ENCODE assay signal across 8 cellular contexts in the genomic region with DNA sequence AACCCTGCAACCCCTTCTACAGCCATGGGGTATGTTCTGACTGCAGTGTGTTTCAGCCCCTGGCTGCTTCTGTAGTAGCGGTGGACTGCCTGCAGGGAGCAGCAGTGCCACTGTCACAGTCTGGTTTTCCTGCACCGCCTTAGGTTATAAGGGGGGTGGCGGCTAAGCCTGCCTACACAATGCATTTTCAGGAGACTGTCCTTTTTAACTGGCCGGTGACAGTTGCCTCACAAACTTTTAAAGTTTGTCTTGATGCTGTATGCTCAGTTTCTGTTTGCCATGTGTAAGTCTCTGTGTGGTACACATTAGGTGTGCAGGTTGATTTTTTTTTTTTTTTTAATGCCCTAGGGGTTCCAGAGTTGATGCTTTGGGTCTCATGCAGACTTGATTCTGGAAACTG. TPM values are rescaled to one million over a fixed set of nuclear protein-coding genes. Genes with fewer than 3 reads are reported as not detected.
A peak's percentile ranks its signal among the peaks of the same experiment; 100 is the strongest.
DNase-seq lines count a peak whose midpoint lies in the region; ATAC-seq and TF ChIP-seq lines count a peak whose summit lies in the region.

No MANE protein-coding gene starts in this region.

- H3K9me3 Mint-ChIP-seq in stimulated activated naive CD8-positive, alpha-beta T cell treated with anti-CD3 and anti-CD28 coated beads, Interleukin-15, amount 100 ng/mL, for 72 hours, result no peaks in the 10 kb centered on the region

- CTCF ChIA-PET in Panc1 (lab: Charles Lee), result interaction anchor here (1.2 to 1.4 kb wide), 2 partner anchors 11 to 158 kb away, joined by 3 to 5 read pairs; no protein-coding TSS in a partner anchor

- H3K9me3 ChIP-seq in Panc1 (ENCODE audit: control insufficient read depth, insufficient read depth, low read depth, low read length) (no peaks in the 10 kb centered on the region), neural cell (ENCODE audit: low read length) (no peaks in the 10 kb centered on the region)

- H3K27me3 Mint-ChIP-seq in stimulated activated naive CD8-positive, alpha-beta T cell treated with anti-CD3 and anti-CD28 coated beads, Interleukin-15, amount 100 ng/mL, for 72 hours, result no peaks in the 10 kb centered on the region

- DNase-seq in NK-92 treated with Interleukin-12 subunit alpha and Interleukin-12 subunit beta, amount 100 ng/mL, for 24 hours (lab: John Stamatoyannopoulos, UW), result peak; percentile 18
- no peak for DNase-seq in NK-92 (lab: John Stamatoyannopoulos, UW; ENCODE audit: unreplicated experiment)
- DNase-seq in Panc1 (ENCODE audit: low read depth, low spot score), result peak; percentile 43
- DNase-seq in activated T-cell treated with anti-CD3 and anti-CD28 coated beads, Interleukin-2, amount 50 U/mL, for 48 hours, result peak; percentile 82 to 85
- peak; percentile 60 for DNase-seq in fibroblast of mammary gland (ENCODE audit: low read depth)
- peak; percentile 67 to 75 for DNase-seq in stimulated activated naive CD8-positive, alpha-beta T cell treated with anti-CD3 and anti-CD28 coated beads, Interleukin-15, amount 100 ng/mL, for 72 hours

- no peaks in the 10 kb centered on the region for H4K20me1 ChIP-seq in neural cell (ENCODE audit: insufficient read depth)

- no peak overlapping the region for H3K4me3 ChIP-seq in Panc1 (ENCODE audit: low read depth in 2 of 2, low read length in 2 of 2)
- H3K4me3 ChIP-seq in fibroblast of mammary gland (ENCODE audit: control insufficient read depth, low read depth, low read length), result no peak overlapping the region
- no peak overlapping the region for H3K4me3 ChIP-seq in neural cell (ENCODE audit: low read length)

- TF ChIP-seq RAD21 in neural cell (conservative IDR thresholded peaks at IDR 0.05), result peak; percentile 81

- H3F3A ChIP-seq in neural cell (ENCODE audit: insufficient read depth, low read length, poor library complexity, severe bottlenecking), result no peaks in the 10 kb centered on the region

- no peak overlapping the region for H3K4me3 Mint-ChIP-seq in stimulated activated naive CD8-positive, alpha-beta T cell treated with anti-CD3 and anti-CD28 coated beads, Interleukin-15, amount 100 ng/mL, for 72 hours

- H3K4me2 ChIP-seq in neural cell (ENCODE audit: low read length), result no peak overlapping the region

- H3K36me3 ChIP-seq in Panc1 (ENCODE audit: control insufficient read depth, insufficient read depth, low read length), result peaks cover 7% of the 10 kb centered on the region; the same call in 1 of the 2 replicates
- peaks cover 13% of the 10 kb centered on the region for H3K36me3 ChIP-seq in neural cell (ENCODE audit: insufficient read depth, low read length)

- H3K27ac ChIP-seq in Panc1 (ENCODE audit: low read length) (no peak overlapping the region), neural cell (ENCODE audit: low read length) (no peak overlapping the region)

- intact Hi-C loops in Panc1 (cut with micrococcal nuclease; ENCODE audit: unreplicated experiment), result loop anchor here (2.0 kb wide), 1 partner anchor 156 kb away; no protein-coding TSS in a partner anchor

- TF ChIP-seq EP300 in neural cell (conservative IDR thresholded peaks at IDR 0.05; ENCODE audit: poor library complexity, severe bottlenecking), result no peak

- TF ChIP-seq CTCF in Panc1 (IDR thresholded peaks at IDR 0.05) (peak; percentile 86), fibroblast of mammary gland (conservative IDR thresholded peaks at IDR 0.05; ENCODE audit: control insufficient read depth, insufficient read depth, low read depth, low read length) (peak; percentile 97), neural cell (IDR thresholded peaks at IDR 0.05; ENCODE audit: poor library complexity, severe bottlenecking) (peak; percentile 86)

- in situ Hi-C loops in Panc1 (cut with HindIII; ENCODE audit: low pct_unique_long_range_greater_than_20kb, low sequenced_read_pairs), result no loop called here

- H3K79me2 ChIP-seq in neural cell (replicated peaks; ENCODE audit: insufficient read depth, low read length), result no peaks in the 10 kb centered on the region

- H3K9me2 ChIP-seq in neural cell (ENCODE audit: insufficient read depth, low read length), result no peaks in the 10 kb centered on the region

- no peaks in the 10 kb centered on the region for H3K4me1 ChIP-seq in Panc1 (ENCODE audit: control insufficient read depth, insufficient read depth, low read length)

- POLR2A ChIA-PET in Panc1 (lab: Charles Lee), result no interaction called here

- no TSS peak for BruUV-seq in Panc1 (replicated peaks; lab: Mats Ljungman, UMichigan)

- H3K9ac ChIP-seq in neural cell (ENCODE audit: low read length), result no peak overlapping the region

- H3K4me1 Mint-ChIP-seq in stimulated activated naive CD8-positive, alpha-beta T cell treated with anti-CD3 and anti-CD28 coated beads, Interleukin-15, amount 100 ng/mL, for 72 hours, result peaks cover 5% of the 10 kb centered on the region

- peak; percentile 75 for ATAC-seq in HG03442 (IDR thresholded peaks at IDR 0.05; ENCODE audit: unreplicated experiment)
- peak; percentile 97 for ATAC-seq in Panc1
- peak; percentile 98 for ATAC-seq in stimulated activated naive CD8-positive, alpha-beta T cell treated with anti-CD3 and anti-CD28 coated beads, Interleukin-15, amount 100 ng/mL, for 72 hours

- H3K27me3 ChIP-seq in Panc1 (ENCODE audit: control insufficient read depth, insufficient read depth, low read length), result no peaks in the 10 kb centered on the region
- no peaks in the 10 kb centered on the region for H3K27me3 ChIP-seq in neural cell (ENCODE audit: insufficient read depth, low read depth, low read length)

- no peak overlapping the region for H2AFZ ChIP-seq in neural cell (ENCODE audit: low read depth, low read length)

- H3K27ac Mint-ChIP-seq in stimulated activated naive CD8-positive, alpha-beta T cell treated with anti-CD3 and anti-CD28 coated beads, Interleukin-15, amount 100 ng/mL, for 72 hours, result no peak overlapping the region

TF ChIP-seq in neural cell, 6 proteins besides CTCF, POLR2A, EP300 and RAD21:
- TF ChIP-seq POLR2AphosphoS5 (IDR thresholded peaks at IDR 0.05) (no peak), SMC3 (conservative IDR thresholded peaks at IDR 0.05; ENCODE audit: poor library complexity) (peak; percentile 90)

RNA-seq across cellular contexts. Expression of gene NUP214, which starts 53.0 kb away (rescaled TPM):
- 34.9 TPM for total RNA-seq in Panc1 (2021; ENCODE audit: unreplicated experiment)
- polyA plus RNA-seq in Panc1 (2012; ENCODE audit: insufficient read length), result 30.8 TPM
- 10.5 and 15.0 TPM in 2 replicates for polyA plus RNA-seq in neural cell
- 14.6 and 32.9 TPM in 2 replicates for polyA minus RNA-seq in neural cell
